Comparison of ENCODE assay signal across 13 cellular contexts in genomic region chr3:124258057-124258500, GRCh38.
DNase-seq lines count a peak whose midpoint lies in the region; ATAC-seq and TF ChIP-seq lines count a peak whose summit lies in the region.
"Had no signal": no experiment of that assay in that cellular context is flagged by ENCODE, and none has a peak within 500 bp of the region (broad histone marks: within the 10 kb centered on the region; RNA-seq: fewer than 3 reads in every experiment).

No MANE protein-coding gene starts in this region.

- H3K4me3 ChIP-seq in coronary artery: no peak overlapping the region
- H3K4me3 ChIP-seq in lower lobe of right lung: no peak overlapping the region
- no peak overlapping the region for H3K4me3 ChIP-seq in upper lobe of right lung
- no peak overlapping the region for H3K4me3 ChIP-seq in foreskin fibroblast (ENCODE audit: low read depth in 1 of 2, low read length in 2 of 2)
- H3K4me3 ChIP-seq: HAP-1 had no signal

- DNase-seq in NCI-H2196 (lab: John Stamatoyannopoulos, UW; ENCODE audit: unreplicated experiment) (peak; percentile 19), NCI-H2196 treated with DMSO at 0.1 percent for 48 hours (lab: John Stamatoyannopoulos, UW; ENCODE audit: unreplicated experiment) (no peak), coronary artery (ENCODE audit: low spot score) (no peak), lower lobe of right lung (no peak), upper lobe of right lung (no peak), NCI-H82 treated with DMSO at 0.1 percent for 48 hours (lab: John Stamatoyannopoulos, UW; ENCODE audit: unreplicated experiment) (no peak), NCI-H187 (lab: John Stamatoyannopoulos, UW) (no peak), foreskin fibroblast (no peak)
- DNase-seq: MM.1S; NCI-H774; stimulated activated naive CD8-positive, alpha-beta T cell treated with anti-CD3 and anti-CD28 coated beads, Interleukin-15, Interleukin-2, amounts not matched to agents 100 U/mL and 50 U/mL, for 24 hours; T-helper 17 cell had no signal

- peaks cover 13% of the 10 kb centered on the region for H3K4me1 ChIP-seq in lower lobe of right lung
- peaks cover 23% of the 10 kb centered on the region for H3K4me1 ChIP-seq in upper lobe of right lung
- H3K4me1 ChIP-seq: HAP-1 had no signal

- H3K36me3 ChIP-seq in lower lobe of right lung (no peaks in the 10 kb centered on the region), upper lobe of right lung (no peaks in the 10 kb centered on the region)
- H3K36me3 ChIP-seq: HAP-1 had no signal

- H3K27me3 ChIP-seq in lower lobe of right lung (ENCODE audit: low read depth): no peaks in the 10 kb centered on the region
- no peaks in the 10 kb centered on the region for H3K27me3 ChIP-seq in upper lobe of right lung

- TF ChIP-seq CTCF in coronary artery (IDR thresholded peaks at IDR 0.05) (no peak), lower lobe of right lung (IDR thresholded peaks at IDR 0.05) (no peak), upper lobe of right lung (IDR thresholded peaks at IDR 0.05) (no peak), foreskin fibroblast (IDR thresholded peaks at IDR 0.05; ENCODE audit: low read depth, low read length) (no peak)

- H3K9me3 ChIP-seq in lower lobe of right lung (no peaks in the 10 kb centered on the region), upper lobe of right lung (no peaks in the 10 kb centered on the region)
- H3K9me3 ChIP-seq: HAP-1 had no signal

- H3K27ac ChIP-seq in coronary artery: peak overlapping the region; percentile 22 to 75
- peak overlapping the region; percentile 21 for H3K27ac ChIP-seq in lower lobe of right lung
- no peak overlapping the region for H3K27ac ChIP-seq in upper lobe of right lung

- intact Hi-C loops in lower lobe of right lung (cut with DNase I) (no loop called here), upper lobe of right lung (cut with DNase I) (no loop called here)

- ATAC-seq in lower lobe of right lung: peak; percentile 33 to 45
- peak; percentile 35 for ATAC-seq in upper lobe of right lung
- ATAC-seq: stimulated activated naive CD8-positive, alpha-beta T cell treated with anti-CD3 and anti-CD28 coated beads, Interleukin-15, Interleukin-2, amounts not matched to agents 100 U/mL and 50 U/mL, for 24 hours; T-helper 17 cell had no signal
